16 cellular contexts compared by ENCODE assay signal in the genomic region with DNA sequence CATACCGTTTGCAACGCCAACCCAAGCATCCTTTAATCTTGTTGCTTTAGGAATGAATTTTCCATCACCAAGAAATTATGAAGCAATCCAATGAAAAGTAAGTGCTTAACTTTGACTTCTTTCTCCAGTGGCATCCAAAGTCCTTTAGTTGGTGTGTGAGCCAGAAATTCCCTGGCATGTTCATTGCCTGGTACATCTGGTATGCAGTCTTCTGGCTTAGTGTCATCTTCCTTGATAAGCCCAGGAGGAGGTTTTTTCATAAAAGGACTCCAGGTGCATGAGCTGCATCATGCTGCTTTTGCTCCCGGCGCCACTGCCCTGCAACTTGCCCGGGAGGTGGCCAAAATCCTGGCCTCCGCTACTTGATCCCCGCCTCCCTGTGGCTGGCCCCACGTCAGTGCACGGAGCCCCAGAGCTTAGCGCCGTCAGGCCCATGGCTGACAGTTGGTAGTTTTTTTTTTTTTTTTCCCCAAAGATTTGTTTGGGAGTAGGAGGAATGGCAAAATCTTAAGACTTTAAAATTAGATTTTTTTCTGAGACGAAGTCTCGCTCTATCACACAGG. TPM values are rescaled to one million over a fixed set of nuclear protein-coding genes. Genes with fewer than 3 reads are reported as not detected.
A peak's percentile ranks its signal among the peaks of the same experiment; 100 is the strongest.
DNase-seq lines count a peak whose midpoint lies in the region; ATAC-seq and TF ChIP-seq lines count a peak whose summit lies in the region.
"Had no signal": no experiment of that assay in that cellular context is flagged by ENCODE, and none has a peak within 500 bp of the region (broad histone marks: within the 10 kb centered on the region; RNA-seq: fewer than 3 reads in every experiment).

No MANE protein-coding gene starts in this region.

- no peak overlapping the region for H3K4me2 ChIP-seq in HCT116 (ENCODE audit: low read length)

- H3K27me3 ChIP-seq in HCT116 (ENCODE audit: insufficient read depth, low read length) = no peaks in the 10 kb centered on the region
- no peaks in the 10 kb centered on the region for H3K27me3 ChIP-seq in right lobe of liver

- WGBS in right lobe of liver (ENCODE audit: insufficient coverage, low coverage, low lambda C conversion rate, missing lambda C conversion rate) = 52% methylated on average over 11 of the region's 13 CpGs

- TF ChIP-seq CTCF in HCT116 (IDR thresholded peaks at IDR 0.05 in 2 of 3, conservative IDR thresholded peaks at IDR 0.05 in 1 of 3; ENCODE audit: borderline replicate concordance in 1 of 3, insufficient read depth in 1 of 3, low read depth in 2 of 3, low read length in 2 of 3) = no peak
- no peak for TF ChIP-seq CTCF in right lobe of liver (IDR thresholded peaks at IDR 0.05)

- peaks cover 8% of the 10 kb centered on the region for H4K20me1 ChIP-seq in HCT116 (ENCODE audit: insufficient read depth)

- H3K4me3 ChIP-seq in HCT116 (replicated peaks in 1 of 2; ENCODE audit: low read depth in 1 of 2, low read length in 2 of 2) (no peak overlapping the region), right lobe of liver (no peak overlapping the region)
- H3K4me3 ChIP-seq: GM12878, lower lobe of right lung had no signal

- H3K27ac ChIP-seq in HCT116 (ENCODE audit: low read depth, low read length) = peak overlapping the region; percentile 48; the same call in 1 of the 2 replicates
- peak overlapping the region in 1 of 3 donors; percentile 64 for H3K27ac ChIP-seq in right lobe of liver
- H3K27ac ChIP-seq: lower lobe of right lung had no signal

- BruUV-seq in HCT116 (replicated peaks; lab: Mats Ljungman, UMichigan) = no TSS peak

- no peaks in the 10 kb centered on the region for H3K9me3 Mint-ChIP-seq in effector memory CD8-positive, alpha-beta T cell
- H3K9me3 Mint-ChIP-seq: activated T-cell treated with anti-CD3 and anti-CD28 coated beads, Interleukin-2, amount 50 U/mL, for 24 hours; naive thymus-derived CD8-positive, alpha-beta T cell had no signal

- H2AFZ ChIP-seq in HCT116 (ENCODE audit: low read depth, low read length, poor library complexity, severe bottlenecking) = no peak overlapping the region

- H3K4me1 ChIP-seq in HCT116 (ENCODE audit: control insufficient read depth in 1 of 2, insufficient read depth in 2 of 2, low read length in 2 of 2) = peaks cover 26 to 43% of the 10 kb centered on the region in 2 experiments
- H3K4me1 ChIP-seq in right lobe of liver = peaks cover 0 to 49% (median 7%) of the 10 kb centered on the region in 4 donors

- no peak overlapping the region for H3K9ac ChIP-seq in HCT116 (ENCODE audit: low read length)

- no peaks in the 10 kb centered on the region for H3K27me3 Mint-ChIP-seq in effector memory CD8-positive, alpha-beta T cell
- H3K27me3 Mint-ChIP-seq: activated T-cell treated with anti-CD3 and anti-CD28 coated beads, Interleukin-2, amount 50 U/mL, for 24 hours; naive thymus-derived CD8-positive, alpha-beta T cell had no signal

- RAD21 ChIA-PET in HCT116 (lab: Charles Lee; ENCODE audit: low non-redundant PET in 1 of 2, low total read pairs in 2 of 2, uncharacterized antibody in 2 of 2, unreplicated experiment in 2 of 2) = no interaction called here

- TF ChIP-seq POLR2A in HCT116 (IDR thresholded peaks at IDR 0.05; ENCODE audit: borderline replicate concordance, extremely low read depth, insufficient read depth, insufficient read length) = no peak
- no peak for TF ChIP-seq POLR2A in right lobe of liver (IDR thresholded peaks at IDR 0.05)

- H3K27ac Mint-ChIP-seq in effector memory CD8-positive, alpha-beta T cell = no peak overlapping the region

- ATAC-seq in HCT116 = no peak
- ATAC-seq in right lobe of liver = peak; percentile 44 to 64 (median 62)
- no peak for ATAC-seq in HG03045 (IDR thresholded peaks at IDR 0.05; ENCODE audit: unreplicated experiment)
- ATAC-seq in effector memory CD8-positive, alpha-beta T cell (replicated peaks) = no peak
- ATAC-seq in GM21528 (IDR thresholded peaks at IDR 0.05; ENCODE audit: low FRiP score, unreplicated experiment) = no peak

- H3K79me2 ChIP-seq in HCT116 (ENCODE audit: insufficient read depth, low read length) = peaks cover 71% of the 10 kb centered on the region

- DNase-seq in A172 (ENCODE audit: low spot score) (peak; percentile 10), HCT116 (ENCODE audit: low read depth, low spot score) (no peak), cerebellum (ENCODE audit: low spot score) (peak; percentile 16), right lobe of liver (peak in 2 of 3 donors; percentile 33 to 58), NCI-H524 treated with DMSO at 0.1 percent for 48 hours (lab: John Stamatoyannopoulos, UW) (no peak)
- no peak for DNase-seq in effector memory CD8-positive, alpha-beta T cell
- DNase-seq: activated CD4-positive, alpha-beta T cell treated with anti-CD3 and anti-CD28 coated beads, Interleukin-2, amount 50 U/mL, for 48 hours; activated T-cell treated with anti-CD3 and anti-CD28 coated beads, Interleukin-2, amount 50 U/mL, for 24 hours; effector memory CD4-positive, alpha-beta T cell; lower lobe of right lung; naive thymus-derived CD8-positive, alpha-beta T cell; NCI-H146; OCI-M1 had no signal

- intact Hi-C loops in HCT116 (cut with micrococcal nuclease) (loop anchor here (1.0 to 5.0 kb wide), 4 partner anchors 65 to 337 kb away; a partner anchor contains a TSS), right lobe of liver (cut with DNase I) (no loop called here)

- H3K9me3 ChIP-seq in HCT116 (ENCODE audit: control insufficient read depth in 1 of 2, insufficient read depth in 1 of 2, low read depth in 1 of 2, low read length in 2 of 2) (no peaks in the 10 kb centered on the region), right lobe of liver (no peaks in the 10 kb centered on the region)
- H3K9me3 ChIP-seq: lower lobe of right lung had no signal

- peaks cover 4 to 20% of the 10 kb centered on the region in 2 donors for H3K4me1 Mint-ChIP-seq in effector memory CD8-positive, alpha-beta T cell (ENCODE audit: low read depth in 2 of 2)

- no peak overlapping the region for H3K4me3 Mint-ChIP-seq in effector memory CD8-positive, alpha-beta T cell
- H3K4me3 Mint-ChIP-seq: activated T-cell treated with anti-CD3 and anti-CD28 coated beads, Interleukin-2, amount 50 U/mL, for 24 hours had no signal

- CTCF ChIA-PET in HCT116 (lab: Charles Lee) = interaction anchor here (1.0 to 2.6 kb wide), 10 partner anchors 10 to 277 kb away, joined by 3 to 26 read pairs (median 10); a partner anchor contains a TSS

- no peak for TF ChIP-seq RAD21 in HCT116 (IDR thresholded peaks at IDR 0.05; ENCODE audit: low read depth)

- H3K36me3 Mint-ChIP-seq in effector memory CD8-positive, alpha-beta T cell (ENCODE audit: insufficient read depth) = peaks cover 53% of the 10 kb centered on the region

- H3K36me3 ChIP-seq in HCT116 (ENCODE audit: control insufficient read depth in 1 of 2, insufficient read depth in 2 of 2, low read length in 2 of 2) = peaks cover 9 to 31% of the 10 kb centered on the region in 2 experiments; a peak in 3 of 4 replicates
- peaks cover 0 to 20% (median 11%) of the 10 kb centered on the region in 4 donors for H3K36me3 ChIP-seq in right lobe of liver

- H3K9me2 ChIP-seq in HCT116 (ENCODE audit: insufficient read depth) = no peaks in the 10 kb centered on the region

- POLR2A ChIA-PET in HCT116 (lab: Charles Lee) = no interaction called here

TF ChIP-seq in HCT116, 20 proteins besides CTCF, POLR2A, EP300 and RAD21 (continues in another document):
- TF ChIP-seq ZFX (IDR thresholded peaks at IDR 0.05) (no peak), EZH2phosphoT487 (IDR thresholded peaks at IDR 0.05; ENCODE audit: borderline replicate concordance) (no peak), CBX3 (IDR thresholded peaks at IDR 0.05; ENCODE audit: low read depth) (no peak), EGR1 (IDR thresholded peaks at IDR 0.05; ENCODE audit: low read depth) (no peak), EZH2 (IDR thresholded peaks at IDR 0.05) (no peak), CEBPB (IDR thresholded peaks at IDR 0.05; ENCODE audit: low read depth) (no peak), YY1 (IDR thresholded peaks at IDR 0.05; ENCODE audit: extremely low read depth, insufficient replicate concordance, low read depth, low read length) (no peak), ZNF274 (IDR thresholded peaks at IDR 0.05; ENCODE audit: low read depth, low read length) (no peak), POLR2AphosphoS5 (IDR thresholded peaks at IDR 0.05; ENCODE audit: low read depth, low read length) (no peak)
- TF ChIP-seq, protein P1, sequence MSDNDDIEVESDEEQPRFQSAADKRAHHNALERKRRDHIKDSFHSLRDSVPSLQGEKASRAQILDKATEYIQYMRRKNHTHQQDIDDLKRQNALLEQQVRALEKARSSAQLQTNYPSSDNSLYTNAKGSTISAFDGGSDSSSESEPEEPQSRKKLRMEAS (IDR thresholded peaks at IDR 0.05) = no peak
- TF ChIP-seq, protein P2, sequence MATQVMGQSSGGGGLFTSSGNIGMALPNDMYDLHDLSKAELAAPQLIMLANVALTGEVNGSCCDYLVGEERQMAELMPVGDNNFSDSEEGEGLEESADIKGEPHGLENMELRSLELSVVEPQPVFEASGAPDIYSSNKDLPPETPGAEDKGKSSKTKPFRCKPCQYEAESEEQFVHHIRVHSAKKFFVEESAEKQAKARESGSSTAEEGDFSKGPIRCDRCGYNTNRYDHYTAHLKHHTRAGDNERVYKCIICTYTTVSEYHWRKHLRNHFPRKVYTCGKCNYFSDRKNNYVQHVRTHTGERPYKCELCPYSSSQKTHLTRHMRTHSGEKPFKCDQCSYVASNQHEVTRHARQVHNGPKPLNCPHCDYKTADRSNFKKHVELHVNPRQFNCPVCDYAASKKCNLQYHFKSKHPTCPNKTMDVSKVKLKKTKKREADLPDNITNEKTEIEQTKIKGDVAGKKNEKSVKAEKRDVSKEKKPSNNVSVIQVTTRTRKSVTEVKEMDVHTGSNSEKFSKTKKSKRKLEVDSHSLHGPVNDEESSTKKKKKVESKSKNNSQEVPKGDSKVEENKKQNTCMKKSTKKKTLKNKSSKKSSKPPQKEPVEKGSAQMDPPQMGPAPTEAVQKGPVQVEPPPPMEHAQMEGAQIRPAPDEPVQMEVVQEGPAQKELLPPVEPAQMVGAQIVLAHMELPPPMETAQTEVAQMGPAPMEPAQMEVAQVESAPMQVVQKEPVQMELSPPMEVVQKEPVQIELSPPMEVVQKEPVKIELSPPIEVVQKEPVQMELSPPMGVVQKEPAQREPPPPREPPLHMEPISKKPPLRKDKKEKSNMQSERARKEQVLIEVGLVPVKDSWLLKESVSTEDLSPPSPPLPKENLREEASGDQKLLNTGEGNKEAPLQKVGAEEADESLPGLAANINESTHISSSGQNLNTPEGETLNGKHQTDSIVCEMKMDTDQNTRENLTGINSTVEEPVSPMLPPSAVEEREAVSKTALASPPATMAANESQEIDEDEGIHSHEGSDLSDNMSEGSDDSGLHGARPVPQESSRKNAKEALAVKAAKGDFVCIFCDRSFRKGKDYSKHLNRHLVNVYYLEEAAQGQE (IDR thresholded peaks at IDR 0.05; ENCODE audit: low read depth) = no peak
- TF ChIP-seq, protein P3, sequence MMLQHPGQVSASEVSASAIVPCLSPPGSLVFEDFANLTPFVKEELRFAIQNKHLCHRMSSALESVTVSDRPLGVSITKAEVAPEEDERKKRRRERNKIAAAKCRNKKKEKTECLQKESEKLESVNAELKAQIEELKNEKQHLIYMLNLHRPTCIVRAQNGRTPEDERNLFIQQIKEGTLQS (IDR thresholded peaks at IDR 0.05) = no peak

RNA-seq across cellular contexts. Expression of a gene that starts 58.7 kb away (rescaled TPM):
- 19.4 and 19.7 TPM in 2 replicates for total RNA-seq in A172 (2014; rRNA removed; shearing (Covaris generic))
- 105 TPM for total RNA-seq in HCT116 (2021; ENCODE audit: unreplicated experiment)
- polyA plus RNA-seq in HCT116 (2012) = 39.0 and 39.7 TPM in 2 replicates
- 124 TPM for total RNA-seq in cerebellum
- 10 to 100 TPM; 31.3 to 62.2 (median 51.5) TPM for total RNA-seq in right lobe of liver

Comparison
In these comparisons a context has a peak if more than half of its experiments do, and no peak if none do; other contexts are left out.
1. DNase-seq: peak in A172 (single experiment), cerebellum (single experiment) and right lobe of liver (2 of 3); none in HCT116 (single experiment), NCI-H524 treated with DMSO at 0.1 percent for 48 hours (single experiment) and effector memory CD8-positive, alpha-beta T cell (0 of 3).
2. ATAC-seq: peak in right lobe of liver (4 of 4); none in HCT116 (single experiment), HG03045 (single experiment), effector memory CD8-positive, alpha-beta T cell (single experiment) and GM21528 (single experiment).